Comparison of ENCODE assay signal across 1 cellular context in genomic region chr22:26542831-26543230, GRCh38.
TF ChIP-seq lines count a peak whose summit lies in the region.

No MANE protein-coding gene starts in this region.

TF ChIP-seq in WTC11, 78 proteins besides CTCF, POLR2A, EP300 and RAD21 (continued from another document):
- no peak for TF ChIP-seq ZNF281 (CRISPR knock-in tag; IDR thresholded peaks at IDR 0.05)
- TF ChIP-seq FOXP4 (CRISPR knock-in tag; IDR thresholded peaks at IDR 0.05), result no peak
- TF ChIP-seq FOXJ3 (CRISPR knock-in tag; IDR thresholded peaks at IDR 0.05; ENCODE audit: borderline replicate concordance), result no peak
- TF ChIP-seq SOX15 (CRISPR knock-in tag; IDR thresholded peaks at IDR 0.05), result no peak
- no peak for TF ChIP-seq ZMAT4 (CRISPR knock-in tag; IDR thresholded peaks at IDR 0.05)
- TF ChIP-seq E2F4 (CRISPR knock-in tag; IDR thresholded peaks at IDR 0.05; ENCODE audit: borderline replicate concordance, low read depth), result no peak
- no peak for TF ChIP-seq ZNF232 (CRISPR knock-in tag; IDR thresholded peaks at IDR 0.05)
- TF ChIP-seq ZBTB43 (CRISPR knock-in tag; IDR thresholded peaks at IDR 0.05), result no peak
- TF ChIP-seq EMX1 (CRISPR knock-in tag; IDR thresholded peaks at IDR 0.05), result no peak
- no peak for TF ChIP-seq SP1 (CRISPR knock-in tag; conservative IDR thresholded peaks at IDR 0.05)
- no peak for TF ChIP-seq ELF4 (CRISPR knock-in tag; IDR thresholded peaks at IDR 0.05; ENCODE audit: low read depth)
- no peak for TF ChIP-seq ZNF138 (CRISPR knock-in tag; conservative IDR thresholded peaks at IDR 0.05)
- TF ChIP-seq CREB1 (CRISPR knock-in tag; IDR thresholded peaks at IDR 0.05), result no peak
- TF ChIP-seq IRF1 (CRISPR knock-in tag; IDR thresholded peaks at IDR 0.05), result no peak
